23 cellular contexts compared by ENCODE assay signal in the genomic region with DNA sequence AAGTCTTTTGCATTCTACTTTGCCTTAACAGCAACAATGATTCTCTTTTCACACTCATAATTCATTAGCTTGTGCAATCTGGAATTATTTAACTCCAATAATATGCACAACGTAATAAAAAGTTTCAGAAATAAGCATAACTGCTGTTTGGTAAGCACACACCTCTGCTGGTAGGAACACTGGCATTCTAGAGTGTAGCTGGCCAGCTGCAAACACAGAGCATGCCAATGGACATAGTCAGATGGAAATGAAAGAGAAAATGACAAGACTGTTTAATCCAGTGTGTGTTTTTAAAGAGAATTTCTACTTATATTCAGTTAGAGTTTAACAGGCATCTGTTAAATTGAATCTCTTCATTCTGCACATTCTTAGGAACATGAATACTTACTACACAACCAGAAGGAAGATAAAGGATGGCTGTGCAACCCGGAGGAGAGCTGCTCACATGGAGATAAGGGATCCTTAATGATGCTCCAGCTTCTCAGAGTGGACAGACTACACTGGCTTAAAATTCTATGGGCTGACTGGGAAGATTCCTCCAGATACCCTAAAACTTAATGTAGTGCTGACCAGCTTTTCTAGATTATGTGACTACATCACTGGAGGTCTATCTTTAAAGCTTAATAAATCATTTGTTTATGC.
DNase-seq lines count a peak whose midpoint lies in the region; ATAC-seq, FAIRE-seq and TF ChIP-seq lines count a peak whose summit lies in the region.
"Had no signal": no experiment of that assay in that cellular context is flagged by ENCODE, and none has a peak within 500 bp of the region (broad histone marks: within the 10 kb centered on the region; RNA-seq: fewer than 3 reads in every experiment).

No MANE protein-coding gene starts in this region.

- H3K18ac ChIP-seq in trophoblast cell (ENCODE audit: low read length) = no peak overlapping the region

- no peak overlapping the region for H4K91ac ChIP-seq in trophoblast cell (ENCODE audit: low read depth, low read length)

- H3K4me3 Mint-ChIP-seq in activated T-helper 17 cell treated with anti-CD3 and anti-CD28 coated beads, Interleukin-2, amount 50 U/mL, for 72 hours = no peak overlapping the region
- H3K4me3 Mint-ChIP-seq: activated CD4-positive, alpha-beta T cell treated with anti-CD3 and anti-CD28 coated beads, Interleukin-2, amount 10 ng/mL, durations not matched to agents 24 days and 14 days; naive thymus-derived CD4-positive, alpha-beta T cell; stimulated activated naive CD8-positive, alpha-beta T cell treated with anti-CD3 and anti-CD28 coated beads, Interleukin-15, Interleukin-2, amounts not matched to agents 100 ng/mL and 50 ng/mL, for 24 hours had no signal

- H3K27ac ChIP-seq in trophoblast cell (ENCODE audit: low read depth, low read length) = no peak overlapping the region
- no peak overlapping the region for H3K27ac ChIP-seq in kidney (ENCODE audit: low read depth in 2 of 2, low read length in 2 of 2)
- H3K27ac ChIP-seq: ovary, sigmoid colon, transverse colon had no signal

- H3K9me3 ChIP-seq in trophoblast cell (ENCODE audit: insufficient read depth, low read depth, low read length) (no peaks in the 10 kb centered on the region), kidney (ENCODE audit: control insufficient read depth in 1 of 2, low read length in 2 of 2) (no peaks in the 10 kb centered on the region)
- H3K9me3 ChIP-seq: ovary, sigmoid colon, transverse colon had no signal

- H2AK5ac ChIP-seq in trophoblast cell (ENCODE audit: low read length) = no peak overlapping the region

- H3K9me3 Mint-ChIP-seq in activated T-helper 17 cell treated with anti-CD3 and anti-CD28 coated beads, Interleukin-2, amount 50 U/mL, for 72 hours = no peaks in the 10 kb centered on the region
- H3K9me3 Mint-ChIP-seq: activated CD4-positive, alpha-beta T cell treated with anti-CD3 and anti-CD28 coated beads, Interleukin-2, amount 10 ng/mL, durations not matched to agents 24 days and 14 days; stimulated activated naive CD8-positive, alpha-beta T cell treated with anti-CD3 and anti-CD28 coated beads, Interleukin-15, Interleukin-2, amounts not matched to agents 100 ng/mL and 50 ng/mL, for 24 hours had no signal

- H3K36me3 ChIP-seq in trophoblast cell (ENCODE audit: control insufficient read depth in 1 of 2, insufficient read depth in 2 of 2, low read length in 2 of 2) (no peaks in the 10 kb centered on the region), kidney (ENCODE audit: control insufficient read depth in 1 of 2, insufficient read depth in 2 of 2, low read length in 2 of 2) (no peaks in the 10 kb centered on the region), H7 (replicated peaks; ENCODE audit: control insufficient read depth, insufficient read depth, low read length) (no peaks in the 10 kb centered on the region)
- H3K36me3 ChIP-seq: ovary, transverse colon had no signal

- H3K27me3 Mint-ChIP-seq in activated T-helper 17 cell treated with anti-CD3 and anti-CD28 coated beads, Interleukin-2, amount 50 U/mL, for 72 hours = no peaks in the 10 kb centered on the region
- H3K27me3 Mint-ChIP-seq: activated CD4-positive, alpha-beta T cell treated with anti-CD3 and anti-CD28 coated beads, Interleukin-2, amount 10 ng/mL, durations not matched to agents 24 days and 14 days; naive thymus-derived CD4-positive, alpha-beta T cell; stimulated activated naive CD8-positive, alpha-beta T cell treated with anti-CD3 and anti-CD28 coated beads, Interleukin-15, Interleukin-2, amounts not matched to agents 100 ng/mL and 50 ng/mL, for 24 hours had no signal

- H3K23ac ChIP-seq in trophoblast cell (ENCODE audit: low read length) = no peak overlapping the region

- no peak for ATAC-seq in activated T-helper 17 cell treated with anti-CD3 and anti-CD28 coated beads, Interleukin-2, amount 50 U/mL, for 72 hours (replicated peaks)
- ATAC-seq in HG02623 (IDR thresholded peaks at IDR 0.05; ENCODE audit: unreplicated experiment) = no peak
- ATAC-seq: naive thymus-derived CD4-positive, alpha-beta T cell; Right ventricle myocardium inferior had no signal

- no peak overlapping the region for H4K8ac ChIP-seq in trophoblast cell (ENCODE audit: low read depth, low read length)

- no peaks in the 10 kb centered on the region for H3K79me1 ChIP-seq in trophoblast cell (ENCODE audit: low read length)

- no peak overlapping the region for H3K14ac ChIP-seq in trophoblast cell (ENCODE audit: low read length)

- H3K4me1 ChIP-seq in trophoblast cell (ENCODE audit: control insufficient read depth in 1 of 2, insufficient read depth in 2 of 2, low read length in 2 of 2) (no peaks in the 10 kb centered on the region), kidney (ENCODE audit: control insufficient read depth in 1 of 2, insufficient read depth in 1 of 2, low read depth in 1 of 2, low read length in 2 of 2) (no peaks in the 10 kb centered on the region)

- H3K9ac ChIP-seq in trophoblast cell (ENCODE audit: low read length) (no peak overlapping the region), kidney (ENCODE audit: low read length in 2 of 2) (no peak overlapping the region)

- intact Hi-C loops in kidney (cut with DNase I) = no loop called here

- H3K36me3 Mint-ChIP-seq in activated T-helper 17 cell treated with anti-CD3 and anti-CD28 coated beads, Interleukin-2, amount 50 U/mL, for 72 hours (ENCODE audit: low read depth) = peaks cover 35% of the 10 kb centered on the region

- peak overlapping the region; percentile 59 for H3K27ac Mint-ChIP-seq in activated T-helper 17 cell treated with anti-CD3 and anti-CD28 coated beads, Interleukin-2, amount 50 U/mL, for 72 hours
- H3K27ac Mint-ChIP-seq: activated CD4-positive, alpha-beta T cell treated with anti-CD3 and anti-CD28 coated beads, Interleukin-2, amount 10 ng/mL, durations not matched to agents 24 days and 14 days; stimulated activated naive CD8-positive, alpha-beta T cell treated with anti-CD3 and anti-CD28 coated beads, Interleukin-15, Interleukin-2, amounts not matched to agents 100 ng/mL and 50 ng/mL, for 24 hours had no signal

- H2BK5ac ChIP-seq in trophoblast cell (ENCODE audit: low read depth, low read length, poor library complexity) = no peak overlapping the region

- H3K4me1 Mint-ChIP-seq in activated T-helper 17 cell treated with anti-CD3 and anti-CD28 coated beads, Interleukin-2, amount 50 U/mL, for 72 hours = peaks cover 6% of the 10 kb centered on the region
- H3K4me1 Mint-ChIP-seq: activated CD4-positive, alpha-beta T cell treated with anti-CD3 and anti-CD28 coated beads, Interleukin-2, amount 10 ng/mL, durations not matched to agents 24 days and 14 days had no signal

- H3K79me2 ChIP-seq in trophoblast cell (ENCODE audit: control insufficient read depth, insufficient read depth, low read length, poor library complexity) = no peaks in the 10 kb centered on the region

- no peak overlapping the region for H3K4ac ChIP-seq in trophoblast cell (ENCODE audit: low read depth, low read length)

- H2BK12ac ChIP-seq in trophoblast cell (ENCODE audit: low read length) = no peak overlapping the region

- no peaks in the 10 kb centered on the region for H3K27me3 ChIP-seq in trophoblast cell (ENCODE audit: insufficient read depth, low read length)
- no peaks in the 10 kb centered on the region for H3K27me3 ChIP-seq in H7 (ENCODE audit: control insufficient read depth, insufficient read depth, low read length)
- H3K27me3 ChIP-seq: ovary, sigmoid colon, transverse colon had no signal

- no peak overlapping the region for H4K12ac ChIP-seq in trophoblast cell (ENCODE audit: low read depth, low read length)

- TF ChIP-seq CTCF in fibroblast of mammary gland (conservative IDR thresholded peaks at IDR 0.05; ENCODE audit: control insufficient read depth, insufficient read depth, low read depth, low read length) = no peak
- no peak for TF ChIP-seq CTCF in kidney (IDR thresholded peaks at IDR 0.05; ENCODE audit: borderline replicate concordance, extremely low read depth, insufficient read depth)

- no peak overlapping the region for H2AFZ ChIP-seq in trophoblast cell (ENCODE audit: insufficient read depth, low read length, poor library complexity)

- no peak overlapping the region for H2BK120ac ChIP-seq in trophoblast cell (ENCODE audit: insufficient read depth, low read length, poor library complexity)

- no peak overlapping the region for H3K4me2 ChIP-seq in trophoblast cell (ENCODE audit: low read length)

- no peak for FAIRE-seq in kidney (lab: Jason Lieb, UNC)

- H3K4me3 ChIP-seq in fibroblast of mammary gland (ENCODE audit: control insufficient read depth, low read depth, low read length) (no peak overlapping the region), trophoblast cell (ENCODE audit: low read depth, low read length) (no peak overlapping the region), kidney (ENCODE audit: low read length in 2 of 2) (no peak overlapping the region), H7 (ENCODE audit: insufficient read depth, low read depth, low read length) (no peak overlapping the region)
- H3K4me3 ChIP-seq: ovary, sigmoid colon, transverse colon had no signal

- WGBS in trophoblast cell (ENCODE audit: extremely low coverage, insufficient coverage, insufficient read length) = no CpG with 5 or more reads among the region's 2 CpGs

- DNase-seq in EL (peak; percentile 4), fibroblast of mammary gland (ENCODE audit: low read depth) (peak; percentile 27), trophoblast cell (peak; percentile 74 to 87), DMS114 treated with DMSO at 0.1 percent for 48 hours (lab: John Stamatoyannopoulos, UW; ENCODE audit: unreplicated experiment) (no peak), kidney (no peak), H7 (no peak)
- DNase-seq: activated CD4-positive, alpha-beta T cell treated with anti-CD3 and anti-CD28 coated beads, Interleukin-2, amount 10 ng/mL, durations not matched to agents 24 days and 14 days; activated CD8-positive, alpha-beta memory T cell treated with anti-CD3 and anti-CD28 coated beads, Interleukin-2, amount 50 U/mL, for 4 hours; activated effector memory CD4-positive, alpha-beta T cell treated with anti-CD3 and anti-CD28 coated beads, Interleukin-2, amount 50 U/mL, for 16 hours; C1 segment of cervical spinal cord; central memory CD4-positive, alpha-beta T cell; DMS 273 treated with DMSO at 0.1 percent for 48 hours; head of caudate nucleus; naive thymus-derived CD4-positive, alpha-beta T cell; NCI-H1092 treated with DMSO at 0.1 percent for 48 hours; NCI-H524; ovary; sigmoid colon; transverse colon had no signal

Comparison
In these comparisons a context has a peak if more than half of its experiments do, and no peak if none do; other contexts are left out.
1. DNase-seq: peak in EL (single experiment), fibroblast of mammary gland (single experiment) and trophoblast cell (2 of 2); none in DMS114 treated with DMSO at 0.1 percent for 48 hours (single experiment), kidney (single experiment) and H7 (single experiment).